In genomic region chr15:89672221-89673161, GRCh38 we compare ENCODE assay signal across 18 cellular contexts. TPM values are rescaled to one million over a fixed set of nuclear protein-coding genes. Genes with fewer than 3 reads are reported as not detected.
A peak's percentile ranks its signal among the peaks of the same experiment; 100 is the strongest.
DNase-seq lines count a peak whose midpoint lies in the region; TF ChIP-seq lines count a peak whose summit lies in the region.
"Had no signal": no experiment of that assay in that cellular context is flagged by ENCODE, and none has a peak within 500 bp of the region (broad histone marks: within the 10 kb centered on the region; RNA-seq: fewer than 3 reads in every experiment).

No MANE protein-coding gene starts in this region.

- H3T11ph ChIP-seq in H9 (ENCODE audit: low read length): no peak overlapping the region

- H4K5ac ChIP-seq in H9 (ENCODE audit: insufficient read length, low read depth, low read length): no peak overlapping the region

- intact Hi-C loops in thyroid gland (cut with DNase I): no loop called here

- WGBS in H9 (ENCODE audit: extremely low coverage, insufficient read length, low lambda C conversion rate): no CpG with 5 or more reads among the region's 12 CpGs
- 81 to 85% methylated on average over 10 to 12 of the region's 12 CpGs for WGBS in thyroid gland, 2 donors

- peaks cover 24% of the 10 kb centered on the region for H3K27me3 Mint-ChIP-seq in H9 (ENCODE audit: low read depth)
- H3K27me3 Mint-ChIP-seq in mesothelial cell of epicardium (ENCODE audit: low read depth): no peaks in the 10 kb centered on the region

- no peaks in the 10 kb centered on the region for H3K79me2 ChIP-seq in H9 (ENCODE audit: insufficient read depth, low read length)

- no peaks in the 10 kb centered on the region for H3K9me3 Mint-ChIP-seq in H9
- H3K9me3 Mint-ChIP-seq in mesothelial cell of epicardium: no peaks in the 10 kb centered on the region
- H3K9me3 Mint-ChIP-seq: activated T-helper 1 cell treated with anti-CD3 and anti-CD28 coated beads, Interleukin-12 subunit alpha, Interleukin-12 subunit beta, Interleukin-2, Interleukin-4 antibody, amounts not matched to agents 30 ng/mL and 10 ng/mL and 1 ng/mL, durations not matched to agents 14 hours and 24 hours and 36 hours; stimulated activated naive CD8-positive, alpha-beta T cell treated with anti-CD3 and anti-CD28 coated beads, Interleukin-15, amount 100 ng/mL, for 72 hours had no signal

- no peak overlapping the region for H2AFZ ChIP-seq in H9 (ENCODE audit: low read length)

- H3K4me3 Mint-ChIP-seq in H9 (no peak overlapping the region), mesothelial cell of epicardium (no peak overlapping the region)
- H3K4me3 Mint-ChIP-seq: activated T-helper 1 cell treated with anti-CD3 and anti-CD28 coated beads, Interleukin-12 subunit alpha, Interleukin-12 subunit beta, Interleukin-2, Interleukin-4 antibody, amounts not matched to agents 30 ng/mL and 10 ng/mL and 1 ng/mL, durations not matched to agents 14 hours and 24 hours and 36 hours; stimulated activated naive CD8-positive, alpha-beta T cell treated with anti-CD3 and anti-CD28 coated beads, Interleukin-15, amount 100 ng/mL, for 72 hours had no signal

- no peaks in the 10 kb centered on the region for H4K20me1 ChIP-seq in H9 (ENCODE audit: control insufficient read depth, insufficient read depth, insufficient read length)

- no peak for TF ChIP-seq POLR2A in thyroid gland (IDR thresholded peaks at IDR 0.05)

- no peaks in the 10 kb centered on the region for H3K23me2 ChIP-seq in H9 (ENCODE audit: insufficient read length, low read depth, low read length, poor library complexity, severe bottlenecking)

- no peak overlapping the region for H3K18ac ChIP-seq in H9 (ENCODE audit: insufficient read length, low read depth, low read length)

- H2BK12ac ChIP-seq in H9 (ENCODE audit: insufficient read length, low read depth, low read length): no peak overlapping the region

- H3K4ac ChIP-seq in H9 (ENCODE audit: low read depth, low read length): no peak overlapping the region

- no peak overlapping the region for H3K14ac ChIP-seq in H9 (ENCODE audit: insufficient read depth, low read length)

- no peaks in the 10 kb centered on the region for H3K27me3 ChIP-seq in H9 (ENCODE audit: insufficient read depth, low read length)
- no peaks in the 10 kb centered on the region for H3K27me3 ChIP-seq in thyroid gland
- H3K27me3 ChIP-seq in WERI-Rb-1 (ENCODE audit: insufficient read depth, low read depth, severe bottlenecking): no peaks in the 10 kb centered on the region
- H3K27me3 ChIP-seq: spleen had no signal

- H3K36me3 Mint-ChIP-seq in H9 (ENCODE audit: insufficient read depth in 1 of 3, low read depth in 3 of 3): no peaks in the 10 kb centered on the region; a peak in 1 of 7 replicates
- H3K36me3 Mint-ChIP-seq in mesothelial cell of epicardium: no peaks in the 10 kb centered on the region

- H3K9me3 ChIP-seq in H9 (ENCODE audit: control insufficient read depth, low read depth, low read length) (no peaks in the 10 kb centered on the region), thyroid gland (no peaks in the 10 kb centered on the region), WERI-Rb-1 (ENCODE audit: severe bottlenecking) (no peaks in the 10 kb centered on the region)
- H3K9me3 ChIP-seq: spleen had no signal

- no peak overlapping the region for H4K8ac ChIP-seq in H9 (replicated peaks; ENCODE audit: insufficient read length, low read depth, low read length)

- H3K27ac ChIP-seq in H9 (ENCODE audit: insufficient read length, low read depth, low read length) (no peak overlapping the region), thyroid gland (peak overlapping the region in 1 of 3 donors; percentile 20), WERI-Rb-1 (no peak overlapping the region)
- H3K27ac ChIP-seq: C4-2B, SK-N-MC, spleen had no signal

- no peak overlapping the region for H2BK5ac ChIP-seq in H9 (ENCODE audit: insufficient read length, low read length)

- H3K36me3 ChIP-seq in thyroid gland (no peaks in the 10 kb centered on the region), WERI-Rb-1 (no peaks in the 10 kb centered on the region)
- H3K36me3 ChIP-seq: spleen had no signal

- TF ChIP-seq CTCF in H9 (conservative IDR thresholded peaks at IDR 0.05): no peak
- no peak for TF ChIP-seq CTCF in astrocyte of the spinal cord (IDR thresholded peaks at IDR 0.05; ENCODE audit: low read depth, low read length)
- no peak for TF ChIP-seq CTCF in thyroid gland (IDR thresholded peaks at IDR 0.05)
- no peak for TF ChIP-seq CTCF in mesothelial cell of epicardium (IDR thresholded peaks at IDR 0.05; ENCODE audit: unreplicated experiment)
- TF ChIP-seq CTCF in WERI-Rb-1 (IDR thresholded peaks at IDR 0.05; ENCODE audit: low read depth, low read length): no peak

- no peak overlapping the region for H3K23ac ChIP-seq in H9 (ENCODE audit: insufficient read length, low read depth, low read length)

- peak; percentile 42 for DNase-seq in H9
- peak; percentile 40 for DNase-seq in astrocyte of the spinal cord (ENCODE audit: low read depth, low spot score)
- peak; percentile 45 for DNase-seq in iris pigment epithelial cell (ENCODE audit: low read depth)
- peak; percentile 51 to 61 for DNase-seq in thyroid gland
- DNase-seq in NCI-H2081 treated with DMSO at 0.1 percent for 48 hours (lab: John Stamatoyannopoulos, UW): no peak
- DNase-seq in mesothelial cell of epicardium (ENCODE audit: low spot score in 2 of 2, unreplicated experiment in 2 of 2): no peak
- no peak for DNase-seq in WERI-Rb-1
- DNase-seq: cortex of kidney, NCI-H187 treated with DMSO at 0.1 percent for 48 hours, spleen had no signal

- no peak overlapping the region for H2AK5ac ChIP-seq in H9 (ENCODE audit: insufficient read length, low read length)

- H4K91ac ChIP-seq in H9 (ENCODE audit: insufficient read length, low read depth, low read length): no peak overlapping the region

- H3K4me3 ChIP-seq in astrocyte of the spinal cord (ENCODE audit: low read depth, low read length) (no peak overlapping the region), thyroid gland (replicated peaks in 1 of 3) (no peak overlapping the region), WERI-Rb-1 (ENCODE audit: low read depth, low read length) (no peak overlapping the region)
- H3K4me3 ChIP-seq: SK-N-MC, spleen had no signal

- no peak overlapping the region for H3K56ac ChIP-seq in H9 (ENCODE audit: insufficient read length, low read depth, low read length)

- in situ Hi-C loops in astrocyte of the spinal cord (cut with HindIII; ENCODE audit: low sequenced_read_pairs): no loop called here

- H3K4me1 Mint-ChIP-seq in H9 (peaks cover 4 to 8% of the 10 kb centered on the region in 2 experiments; a peak in 2 of 4 replicates), mesothelial cell of epicardium (peaks cover 14% of the 10 kb centered on the region)

- no peak overlapping the region for H2BK120ac ChIP-seq in H9 (ENCODE audit: low read depth, low read length, poor library complexity, severe bottlenecking)

- no peaks in the 10 kb centered on the region for H3K79me1 ChIP-seq in H9 (ENCODE audit: insufficient read depth, low read depth, low read length, poor library complexity, severe bottlenecking)

- H3K27ac Mint-ChIP-seq in H9: no peak overlapping the region
- H3K27ac Mint-ChIP-seq in mesothelial cell of epicardium: no peak overlapping the region
- H3K27ac Mint-ChIP-seq: activated T-helper 1 cell treated with anti-CD3 and anti-CD28 coated beads, Interleukin-12 subunit alpha, Interleukin-12 subunit beta, Interleukin-2, Interleukin-4 antibody, amounts not matched to agents 30 ng/mL and 10 ng/mL and 1 ng/mL, durations not matched to agents 14 hours and 24 hours and 36 hours; progenitor cell of endocrine pancreas had no signal

- no peak overlapping the region for H3K9ac ChIP-seq in H9 (ENCODE audit: extremely low read depth, insufficient read length, low read length)

- H2BK20ac ChIP-seq in H9 (ENCODE audit: low read depth, low read length, poor library complexity, severe bottlenecking): no peak overlapping the region

- H3K4me1 ChIP-seq in H9 (ENCODE audit: insufficient read depth, low read length) (no peaks in the 10 kb centered on the region), thyroid gland (peaks cover 4 to 12% of the 10 kb centered on the region in 2 donors)
- H3K4me1 ChIP-seq: spleen had no signal

- no peak overlapping the region for H2BK15ac ChIP-seq in H9 (ENCODE audit: low read depth, low read length)

- H3K4me2 ChIP-seq in H9 (ENCODE audit: insufficient read depth, insufficient read length, low read length): no peak overlapping the region

RNA-seq across cellular contexts. Expression of gene PLIN1, which starts 6.7 kb away (rescaled TPM):
- 0.09 TPM in 1 of 2 replicates, not detected in the other for total RNA-seq in H9 (2021)
- total RNA-seq in thyroid gland: 1 to 10 TPM; 3.3 to 9.9 (median 6.0) TPM
- total RNA-seq in mesothelial cell of epicardium: 0.27 to 0.58 TPM (median 0.31 TPM) in 3 replicates
- total RNA-seq: activated T-helper 1 cell treated with anti-CD3 and anti-CD28 coated beads, Interleukin-12 subunit alpha, Interleukin-12 subunit beta, Interleukin-2, Interleukin-4 antibody, amounts not matched to agents 30 ng/mL and 10 ng/mL and 1 ng/mL, durations not matched to agents 14 hours and 24 hours and 36 hours had no signal

RNA-seq across cellular contexts. Expression of gene KIF7, which starts 17.2 kb away (rescaled TPM):
- total RNA-seq in H9 (2021) (22.0 and 23.4 TPM in 2 replicates), thyroid gland (10 to 100 TPM in 1 of 4 donors, 1 to 10 TPM in 3; 6.8 to 10.1 (median 8.3) TPM), mesothelial cell of epicardium (26.5 to 30.1 TPM (median 26.6 TPM) in 3 replicates)

RNA-seq across cellular contexts. Expression of gene PEX11A, which starts 18.1 kb away (rescaled TPM):
- total RNA-seq in H9 (2021): 1.3 and 1.4 TPM in 2 replicates
- 10 to 100 TPM; 17.4 to 39.5 (median 20.6) TPM for total RNA-seq in thyroid gland
- 6.3 to 7.3 TPM (median 6.5 TPM) in 3 replicates for total RNA-seq in mesothelial cell of epicardium

RNA-seq across cellular contexts. Expression of gene WDR93, which starts 18.1 kb away (rescaled TPM):
- total RNA-seq in H9 (2021) (not detected in 2 replicates), thyroid gland (1 to 10 TPM; 1.1 to 2.3 (median 2.3) TPM), mesothelial cell of epicardium (0.34 to 0.54 TPM (median 0.40 TPM) in 3 replicates)
- total RNA-seq: activated T-helper 1 cell treated with anti-CD3 and anti-CD28 coated beads, Interleukin-12 subunit alpha, Interleukin-12 subunit beta, Interleukin-2, Interleukin-4 antibody, amounts not matched to agents 30 ng/mL and 10 ng/mL and 1 ng/mL, durations not matched to agents 14 hours and 24 hours and 36 hours; esophagus mucosa; left lobe of liver; M059J; spleen had no signal

Comparison
In these comparisons a context has a peak if more than half of its experiments do, and no peak if none do; other contexts are left out.
1. DNase-seq: peak in H9 (single experiment), astrocyte of the spinal cord (single experiment), iris pigment epithelial cell (single experiment) and thyroid gland (2 of 2); none in NCI-H2081 treated with DMSO at 0.1 percent for 48 hours (single experiment), mesothelial cell of epicardium (0 of 2) and WERI-Rb-1 (single experiment).